ENCODE assay signal across 1 cellular context in genomic region chr19:1451916-1452801, GRCh38.
A peak's percentile ranks its signal among the peaks of the same experiment; 100 is the strongest.
TF ChIP-seq lines count a peak whose summit lies in the region.

No MANE protein-coding gene starts in this region.

TF ChIP-seq in K562, 482 proteins besides CTCF, POLR2A, EP300 and RAD21:
- TF ChIP-seq ZNF561 (CRISPR knock-in tag; conservative IDR thresholded peaks at IDR 0.05) (no peak), ZBTB7A (IDR thresholded peaks at IDR 0.05; ENCODE audit: borderline replicate concordance, control insufficient read depth, low read depth, low read length) (0 out of 2 replicates have a peak, but pooled peaks have one; percentile 35)
